ENCODE assay signal across 8 cellular contexts in the genomic region with DNA sequence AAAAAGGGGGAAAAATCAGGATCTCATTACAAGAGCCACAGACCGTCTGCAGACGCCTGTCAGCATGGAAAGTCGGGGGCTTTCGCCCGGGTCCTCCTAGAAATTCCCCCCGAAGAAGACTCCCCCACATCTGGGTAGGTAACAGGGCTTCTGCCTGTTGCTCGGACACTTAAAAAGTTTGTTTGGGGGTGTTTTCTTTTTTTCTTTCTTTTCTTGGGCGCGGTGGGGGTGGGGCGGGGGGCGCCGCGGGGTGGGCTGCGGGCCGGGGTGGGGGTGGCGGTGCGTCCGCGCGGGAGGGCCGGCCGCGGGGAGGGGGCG. TPM values are rescaled to one million over a fixed set of nuclear protein-coding genes. Genes with fewer than 3 reads are reported as not detected.
DNase-seq lines count a peak whose midpoint lies in the region; ATAC-seq and TF ChIP-seq lines count a peak whose summit lies in the region.

No MANE protein-coding gene starts in this region.

- peaks cover 5% of the 10 kb centered on the region for H3K36me3 Mint-ChIP-seq in activated naive CD8-positive, alpha-beta T cell treated with anti-CD3 and anti-CD28 coated beads, Interleukin-2, amount 50 U/mL, for 24 hours (ENCODE audit: low read depth)
- H3K36me3 Mint-ChIP-seq in memory B cell: peaks cover 2% of the 10 kb centered on the region

- no peaks in the 10 kb centered on the region for H3K9me3 Mint-ChIP-seq in activated naive CD8-positive, alpha-beta T cell treated with anti-CD3 and anti-CD28 coated beads, Interleukin-2, amount 50 U/mL, for 24 hours
- no peaks in the 10 kb centered on the region for H3K9me3 Mint-ChIP-seq in memory B cell

- H3K4me1 Mint-ChIP-seq in activated naive CD8-positive, alpha-beta T cell treated with anti-CD3 and anti-CD28 coated beads, Interleukin-2, amount 50 U/mL, for 24 hours: peaks cover 73% of the 10 kb centered on the region
- peaks cover 52% of the 10 kb centered on the region for H3K4me1 Mint-ChIP-seq in memory B cell

- intact Hi-C loops in posterior vena cava (cut with DNase I): no loop called here

- peak overlapping the region; percentile 98 for H3K4me3 Mint-ChIP-seq in activated naive CD8-positive, alpha-beta T cell treated with anti-CD3 and anti-CD28 coated beads, Interleukin-2, amount 50 U/mL, for 24 hours
- peak overlapping the region; percentile 95 for H3K4me3 Mint-ChIP-seq in memory B cell

- no peaks in the 10 kb centered on the region for H3K27me3 Mint-ChIP-seq in activated naive CD8-positive, alpha-beta T cell treated with anti-CD3 and anti-CD28 coated beads, Interleukin-2, amount 50 U/mL, for 24 hours
- H3K27me3 Mint-ChIP-seq in memory B cell: no peaks in the 10 kb centered on the region

- DNase-seq in GM13977 (ENCODE audit: low spot score): peak; percentile 68
- DNase-seq in activated naive CD8-positive, alpha-beta T cell treated with anti-CD3 and anti-CD28 coated beads, Interleukin-2, amount 50 U/mL, for 24 hours: no peak
- DNase-seq in memory B cell (ENCODE audit: low spot score in 2 of 2): no peak
- no peak for DNase-seq in posterior vena cava (ENCODE audit: low spot score)
- DNase-seq in GM19240 (ENCODE audit: insufficient read length, low spot score): no peak
- no peak for DNase-seq in NCI-H1417 (lab: John Stamatoyannopoulos, UW)

- in situ Hi-C loops in GM13977 (cut with MboI; ENCODE audit: low pct_unique_long_range_greater_than_20kb, low sequenced_read_pairs, unreplicated experiment): no loop called here

- peak overlapping the region; percentile 98 for H3K27ac Mint-ChIP-seq in activated naive CD8-positive, alpha-beta T cell treated with anti-CD3 and anti-CD28 coated beads, Interleukin-2, amount 50 U/mL, for 24 hours
- H3K27ac Mint-ChIP-seq in memory B cell: peak overlapping the region; percentile 95

- TF ChIP-seq CTCF in GM13977 (IDR thresholded peaks at IDR 0.05; ENCODE audit: extremely low read depth, insufficient read depth, missing control alignments): no peak

- ATAC-seq in HG02759 (IDR thresholded peaks at IDR 0.05; ENCODE audit: unreplicated experiment): peak; percentile 16
- no peak for ATAC-seq in activated naive CD8-positive, alpha-beta T cell treated with anti-CD3 and anti-CD28 coated beads, Interleukin-2, amount 50 U/mL, for 24 hours
- ATAC-seq in memory B cell (ENCODE audit: low read depth): peak; percentile 9
- ATAC-seq in GM21360 (IDR thresholded peaks at IDR 0.05; ENCODE audit: unreplicated experiment): no peak

RNA-seq across cellular contexts. Expression of a gene that starts 0.4 kb away (rescaled TPM):
- 10 to 100 TPM; 60.6 to 77.3 TPM for total RNA-seq in posterior vena cava

Comparison
In these comparisons a context has a peak if more than half of its experiments do, and no peak if none do; other contexts are left out.
1. ATAC-seq: peak in HG02759 (single experiment) and memory B cell (single experiment); none in activated naive CD8-positive, alpha-beta T cell treated with anti-CD3 and anti-CD28 coated beads, Interleukin-2, amount 50 U/mL, for 24 hours (single experiment) and GM21360 (single experiment).